14 cellular contexts compared by ENCODE assay signal in the genomic region with DNA sequence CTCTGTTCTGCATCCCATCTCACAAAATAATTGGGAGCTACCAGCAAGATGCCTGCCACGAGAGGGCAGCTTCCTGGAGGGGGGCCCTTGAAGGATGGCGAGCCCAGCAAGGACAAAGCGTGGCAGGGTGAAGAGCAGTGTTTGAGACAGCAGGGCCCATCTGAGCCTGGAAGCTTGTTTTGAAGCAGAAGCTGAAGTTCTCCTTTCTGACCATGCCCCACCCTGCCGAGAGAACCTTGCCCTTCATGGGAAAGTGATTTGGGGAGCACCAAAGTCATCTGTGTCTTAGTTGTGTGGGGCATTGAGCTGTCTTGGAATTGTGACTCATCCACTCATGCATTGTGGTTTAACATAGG.
DNase-seq lines count a peak whose midpoint lies in the region; ATAC-seq and TF ChIP-seq lines count a peak whose summit lies in the region.
"Had no signal": no experiment of that assay in that cellular context is flagged by ENCODE, and none has a peak within 500 bp of the region (broad histone marks: within the 10 kb centered on the region; RNA-seq: fewer than 3 reads in every experiment).

No MANE protein-coding gene starts in this region.

- no TSS peak for BruUV-seq in PC-9 (replicated peaks; lab: Mats Ljungman, UMichigan)

- H3K9me3 Mint-ChIP-seq in HFFc6 = peaks cover 17% of the 10 kb centered on the region

- H3K27ac ChIP-seq in left lung (no peak overlapping the region), PC-9 (no peak overlapping the region), smooth muscle cell (ENCODE audit: low read depth) (no peak overlapping the region)

- POLR2A ChIA-PET in PC-9 (lab: Charles Lee; ENCODE audit: unreplicated experiment) = no interaction called here

- H3K4me2 ChIP-seq in PC-9 = no peak overlapping the region
- H3K4me2 ChIP-seq in smooth muscle cell = no peak overlapping the region

- H3K4me1 Mint-ChIP-seq in HFFc6 (ENCODE audit: low read depth) = no peaks in the 10 kb centered on the region

- TF ChIP-seq CTCF in GM06990 (IDR thresholded peaks at IDR 0.05; ENCODE audit: insufficient read depth, low read length, poor library complexity, severe bottlenecking) (peak; percentile 31), HFFc6 (IDR thresholded peaks at IDR 0.05) (peak; percentile 27; the same call in 1 of the 2 replicates), left lung (IDR thresholded peaks at IDR 0.05) (no peak), PC-9 (conservative IDR thresholded peaks at IDR 0.05) (no peak), smooth muscle cell (IDR thresholded peaks at IDR 0.05; ENCODE audit: borderline replicate concordance, insufficient read depth, poor library complexity, severe bottlenecking) (no peak)

- no peaks in the 10 kb centered on the region for H3K9me2 ChIP-seq in PC-9 (ENCODE audit: insufficient read depth)

- H3K4me3 ChIP-seq in GM06990 (replicated peaks; ENCODE audit: low read depth, low read length) (no peak overlapping the region), left lung (no peak overlapping the region), PC-9 (no peak overlapping the region), smooth muscle cell (no peak overlapping the region)

- 67% methylated on average over 4 of the region's 4 CpGs for WGBS in smooth muscle cell (ENCODE audit: low lambda C conversion rate)

- intact Hi-C loops in left lung (cut with DNase I) (no loop called here), PC-9 (cut with micrococcal nuclease; ENCODE audit: unreplicated experiment) (no loop called here)

- no peaks in the 10 kb centered on the region; the same call in 1 of the 2 replicates for H3K36me3 Mint-ChIP-seq in HFFc6 (ENCODE audit: low read depth)

- no peak overlapping the region for H3K9ac ChIP-seq in smooth muscle cell (ENCODE audit: low read depth)

- no peak overlapping the region for H3K27ac Mint-ChIP-seq in HFFc6
- H3K27ac Mint-ChIP-seq: effector memory CD8-positive, alpha-beta T cell had no signal

- ATAC-seq in left lung (peak; percentile 44), HG03457 (IDR thresholded peaks at IDR 0.05; ENCODE audit: unreplicated experiment) (no peak)
- ATAC-seq: effector memory CD8-positive, alpha-beta T cell had no signal

- H3K9me3 ChIP-seq in left lung (no peaks in the 10 kb centered on the region), PC-9 (ENCODE audit: insufficient read depth, low read depth) (no peaks in the 10 kb centered on the region), smooth muscle cell (replicated peaks; ENCODE audit: low read depth) (no peaks in the 10 kb centered on the region)

- H3K4me1 ChIP-seq in left lung (peaks cover 0 to 21% of the 10 kb centered on the region in 2 donors), PC-9 (replicated peaks; ENCODE audit: insufficient read depth) (no peaks in the 10 kb centered on the region), smooth muscle cell (ENCODE audit: low read depth) (no peaks in the 10 kb centered on the region)

- DNase-seq in GM06990 (ENCODE audit: extremely low read depth, insufficient read length) (no peak), HFFc6 (no peak), RPMI8226 (peak; percentile 38), left lung (peak in 1 of 2 donors; percentile 40), PC-9 (no peak), smooth muscle cell (lab: John Stamatoyannopoulos, UW; ENCODE audit: unreplicated experiment) (no peak), GM19240 (ENCODE audit: insufficient read length, low spot score) (no peak)
- DNase-seq: activated CD4-positive, CD25-positive, alpha-beta regulatory T cell; activated naive CD4-positive, alpha-beta T cell treated with Interleukin-2 at 50 U/mL for 16 hours; effector memory CD8-positive, alpha-beta T cell; kidney; NCI-H524 treated with DMSO at 0.1 percent for 48 hours; retina had no signal

- H3K36me3 ChIP-seq in GM06990 (ENCODE audit: control insufficient read depth, insufficient read depth, low read length) (no peaks in the 10 kb centered on the region), left lung (no peaks in the 10 kb centered on the region), PC-9 (ENCODE audit: low read depth) (no peaks in the 10 kb centered on the region), smooth muscle cell (ENCODE audit: low read depth) (no peaks in the 10 kb centered on the region)

- H3F3A ChIP-seq in PC-9 (ENCODE audit: insufficient read depth, low read depth) (no peaks in the 10 kb centered on the region), smooth muscle cell (ENCODE audit: low read depth) (no peaks in the 10 kb centered on the region)

- no peaks in the 10 kb centered on the region for H3K27me3 ChIP-seq in GM06990 (replicated peaks; ENCODE audit: control insufficient read depth, insufficient read depth, low read length)
- no peaks in the 10 kb centered on the region for H3K27me3 ChIP-seq in left lung
- H3K27me3 ChIP-seq in PC-9 (ENCODE audit: insufficient read depth, low read depth) = peaks cover 16% of the 10 kb centered on the region
- no peaks in the 10 kb centered on the region for H3K27me3 ChIP-seq in smooth muscle cell (ENCODE audit: low read depth)

- no peak overlapping the region for H3K4me3 Mint-ChIP-seq in HFFc6
- H3K4me3 Mint-ChIP-seq: effector memory CD8-positive, alpha-beta T cell had no signal

- H3K27me3 Mint-ChIP-seq in HFFc6 (ENCODE audit: insufficient read depth) = peaks cover 3% of the 10 kb centered on the region; the same call in 1 of the 2 replicates

- no peaks in the 10 kb centered on the region for H3K79me2 ChIP-seq in PC-9 (ENCODE audit: low read depth)
- H3K79me2 ChIP-seq in smooth muscle cell (ENCODE audit: low read depth) = no peaks in the 10 kb centered on the region

- H2AFZ ChIP-seq in PC-9 (no peak overlapping the region), smooth muscle cell (ENCODE audit: low read depth) (no peak overlapping the region)

- CTCF ChIA-PET in PC-9 (lab: Charles Lee) = no interaction called here

- H4K20me1 ChIP-seq in PC-9 (ENCODE audit: insufficient read depth) (no peaks in the 10 kb centered on the region), smooth muscle cell (ENCODE audit: low read depth) (no peaks in the 10 kb centered on the region)

Comparison
In these comparisons a context has a peak if more than half of its experiments do, and no peak if none do; other contexts are left out.
1. CTCF ChIP-seq: peak in GM06990 (single experiment) and HFFc6 (single experiment); none in left lung (0 of 2), PC-9 (single experiment) and smooth muscle cell (single experiment).